Comparison of ENCODE assay signal across 11 cellular contexts in genomic region chr1:29736582-29737188, GRCh38.
A peak's percentile ranks its signal among the peaks of the same experiment; 100 is the strongest.
DNase-seq lines count a peak whose midpoint lies in the region; ATAC-seq lines count a peak whose summit lies in the region.
"Had no signal": no experiment of that assay in that cellular context is flagged by ENCODE, and none has a peak within 500 bp of the region (broad histone marks: within the 10 kb centered on the region; RNA-seq: fewer than 3 reads in every experiment).

No MANE protein-coding gene starts in this region.

- no peaks in the 10 kb centered on the region for H3K4me1 ChIP-seq in SJSA1 (replicated peaks)

- H3K27me3 ChIP-seq in SJSA1 (replicated peaks), result peaks cover 7% of the 10 kb centered on the region

- DNase-seq in stimulated activated naive CD8-positive, alpha-beta T cell treated with anti-CD3 and anti-CD28 coated beads, Interleukin-15, Interleukin-2, amounts not matched to agents 100 U/mL and 50 U/mL, for 24 hours, result peak; percentile 6
- no peak for DNase-seq in stimulated activated naive CD8-positive, alpha-beta T cell treated with anti-CD3 and anti-CD28 coated beads, Interleukin-15, amount 100 ng/mL, for 72 hours
- DNase-seq in SJSA1 (ENCODE audit: low read depth in 1 of 2, low spot score in 2 of 2), result peak; percentile 26 to 52
- peak; percentile 21 for DNase-seq in foreskin melanocyte
- DNase-seq in amygdala (lab: John Stamatoyannopoulos, UW), result no peak
- no peak for DNase-seq in substantia nigra (lab: John Stamatoyannopoulos, UW)
- DNase-seq: NCI-H446 treated with DMSO at 0.1 percent for 48 hours had no signal

- no peak overlapping the region for H3K4me3 ChIP-seq in SJSA1

- no peak overlapping the region for H3K4me3 Mint-ChIP-seq in stimulated activated naive CD8-positive, alpha-beta T cell treated with anti-CD3 and anti-CD28 coated beads, Interleukin-15, amount 100 ng/mL, for 72 hours
- H3K4me3 Mint-ChIP-seq: memory B cell had no signal

- no peak overlapping the region for H3K27ac ChIP-seq in SJSA1
- H3K27ac ChIP-seq in substantia nigra (ENCODE audit: low read depth, low read length, poor library complexity, severe bottlenecking), result no peak overlapping the region

- no peaks in the 10 kb centered on the region for H3K9me3 ChIP-seq in SJSA1 (replicated peaks)

- no peaks in the 10 kb centered on the region for H3K9me3 Mint-ChIP-seq in stimulated activated naive CD8-positive, alpha-beta T cell treated with anti-CD3 and anti-CD28 coated beads, Interleukin-15, amount 100 ng/mL, for 72 hours
- H3K9me3 Mint-ChIP-seq: activated naive CD4-positive, alpha-beta T cell treated with anti-CD3 and anti-CD28 coated beads, Interleukin-2, amount 50 U/mL, for 72 hours had no signal

- no peak for ATAC-seq in stimulated activated naive CD8-positive, alpha-beta T cell treated with anti-CD3 and anti-CD28 coated beads, Interleukin-15, Interleukin-2, amounts not matched to agents 100 U/mL and 50 U/mL, for 24 hours
- no peak for ATAC-seq in stimulated activated naive CD8-positive, alpha-beta T cell treated with anti-CD3 and anti-CD28 coated beads, Interleukin-15, amount 100 ng/mL, for 72 hours
- ATAC-seq in GM19455 (IDR thresholded peaks at IDR 0.05; ENCODE audit: unreplicated experiment) (no peak), GM21786 (IDR thresholded peaks at IDR 0.05; ENCODE audit: unreplicated experiment) (no peak)
- ATAC-seq: activated naive CD4-positive, alpha-beta T cell treated with anti-CD3 and anti-CD28 coated beads, Interleukin-2, amount 50 U/mL, for 72 hours had no signal

- H3K4me1 Mint-ChIP-seq in stimulated activated naive CD8-positive, alpha-beta T cell treated with anti-CD3 and anti-CD28 coated beads, Interleukin-15, amount 100 ng/mL, for 72 hours, result no peaks in the 10 kb centered on the region
- H3K4me1 Mint-ChIP-seq: memory B cell had no signal

- H3K27me3 Mint-ChIP-seq in stimulated activated naive CD8-positive, alpha-beta T cell treated with anti-CD3 and anti-CD28 coated beads, Interleukin-15, amount 100 ng/mL, for 72 hours, result peaks cover 32% of the 10 kb centered on the region

- no peak overlapping the region for H3K27ac Mint-ChIP-seq in stimulated activated naive CD8-positive, alpha-beta T cell treated with anti-CD3 and anti-CD28 coated beads, Interleukin-15, amount 100 ng/mL, for 72 hours
- H3K27ac Mint-ChIP-seq: activated naive CD4-positive, alpha-beta T cell treated with anti-CD3 and anti-CD28 coated beads, Interleukin-2, amount 50 U/mL, for 72 hours; memory B cell had no signal

- no peaks in the 10 kb centered on the region for H3K36me3 ChIP-seq in SJSA1

Comparison
In these comparisons a context has a peak if more than half of its experiments do, and no peak if none do; other contexts are left out.
1. DNase-seq: peak in stimulated activated naive CD8-positive, alpha-beta T cell treated with anti-CD3 and anti-CD28 coated beads, Interleukin-15, Interleukin-2, amounts not matched to agents 100 U/mL and 50 U/mL, for 24 hours (single experiment), SJSA1 (2 of 2) and foreskin melanocyte (single experiment); none in stimulated activated naive CD8-positive, alpha-beta T cell treated with anti-CD3 and anti-CD28 coated beads, Interleukin-15, amount 100 ng/mL, for 72 hours (0 of 2), amygdala (0 of 56) and substantia nigra (0 of 49).